11 cellular contexts compared by ENCODE assay signal in genomic region chr21:37006243-37006520, GRCh38. TPM values are rescaled to one million over a fixed set of nuclear protein-coding genes. Genes with fewer than 3 reads are reported as not detected.
DNase-seq lines count a peak whose midpoint lies in the region; FAIRE-seq and TF ChIP-seq lines count a peak whose summit lies in the region.
"Had no signal": no experiment of that assay in that cellular context is flagged by ENCODE, and none has a peak within 500 bp of the region (broad histone marks: within the 10 kb centered on the region; RNA-seq: fewer than 3 reads in every experiment).

No MANE protein-coding gene starts in this region.

- FAIRE-seq in endothelial cell of umbilical vein (lab: Jason Lieb, UNC) = no peak
- FAIRE-seq: colon had no signal

- CTCF ChIA-PET in BJ (lab: Yijun Ruan, JAX) = interaction anchor here (1.0 to 2.0 kb wide), 3 partner anchors 13 to 16 kb away, joined by 3 to 12 read pairs (median 4); no protein-coding TSS in a partner anchor
- CTCF ChIA-PET in endothelial cell of umbilical vein (lab: Charles Lee) = interaction anchor here (0.9 to 3.5 kb wide), 3 partner anchors 14 to 29 kb away, joined by 4 to 25 read pairs (median 14); no protein-coding TSS in a partner anchor

- TF ChIP-seq EP300 in ovary (IDR thresholded peaks at IDR 0.05) = no peak

- POLR2A ChIA-PET in BJ (lab: Charles Lee) = interaction anchor here (0.6 kb wide), 1 partner anchor 39 kb away, joined by 3 read pairs; no protein-coding TSS in a partner anchor
- POLR2A ChIA-PET in endothelial cell of umbilical vein (lab: Charles Lee) = no interaction called here

- no peak overlapping the region for H3K27ac ChIP-seq in endothelial cell of umbilical vein (ENCODE audit: insufficient read depth, low read depth, low read length)
- H3K27ac ChIP-seq in ovary = no peak overlapping the region

- H3K27me3 ChIP-seq in BJ (ENCODE audit: control insufficient read depth, insufficient read depth, low read length) = peaks cover 3% of the 10 kb centered on the region; the same call in 1 of the 2 replicates
- peaks cover 48% of the 10 kb centered on the region for H3K27me3 ChIP-seq in NT2/D1 (ENCODE audit: insufficient read depth, insufficient read length)
- H3K27me3 ChIP-seq in endothelial cell of umbilical vein (ENCODE audit: control insufficient read depth in 2 of 2, insufficient read depth in 2 of 2, low read length in 2 of 2) = peaks cover 26 to 32% of the 10 kb centered on the region in 2 experiments
- no peaks in the 10 kb centered on the region for H3K27me3 ChIP-seq in ovary

- TF ChIP-seq POLR2A in endothelial cell of umbilical vein (IDR thresholded peaks at IDR 0.05; ENCODE audit: low read depth, low read length) (no peak), ovary (IDR thresholded peaks at IDR 0.05) (no peak)

- peak overlapping the region; percentile 77 for H2AFZ ChIP-seq in endothelial cell of umbilical vein (ENCODE audit: low read depth, low read length)

- dilution Hi-C loops in endothelial cell of umbilical vein (cut with MboI; ENCODE audit: extremely low pct_ligation_motif_present, low sequenced_read_pairs) = no loop called here

- H3K9ac ChIP-seq in NT2/D1 (ENCODE audit: insufficient read length, low read depth) = peak overlapping the region; percentile 69
- H3K9ac ChIP-seq in endothelial cell of umbilical vein (replicated peaks; ENCODE audit: extremely low read depth, insufficient read depth, low read length) = no peak overlapping the region

- H3K9me3 ChIP-seq in NT2/D1 (ENCODE audit: insufficient read depth, low read length) (no peaks in the 10 kb centered on the region), endothelial cell of umbilical vein (replicated peaks; ENCODE audit: control insufficient read depth, insufficient read depth, low read length) (no peaks in the 10 kb centered on the region), ovary (no peaks in the 10 kb centered on the region)

- BruUV-seq in endothelial cell of umbilical vein (replicated peaks; lab: Mats Ljungman, UMichigan) = no TSS peak

- no peaks in the 10 kb centered on the region for H3K9me1 ChIP-seq in endothelial cell of umbilical vein (replicated peaks; ENCODE audit: control insufficient read depth, extremely low read depth, insufficient read depth, low read length)

- H3K4me1 ChIP-seq in NT2/D1 (ENCODE audit: insufficient read depth, insufficient read length) (peaks cover 6% of the 10 kb centered on the region), endothelial cell of umbilical vein (ENCODE audit: control insufficient read depth, extremely low read depth, insufficient read depth, low read length) (peaks cover 10% of the 10 kb centered on the region), ovary (ENCODE audit: insufficient read depth) (peaks cover 2% of the 10 kb centered on the region)

- TF ChIP-seq CTCF in BJ (IDR thresholded peaks at IDR 0.05; ENCODE audit: insufficient read depth, low read depth, low read length) (no peak), endothelial cell of umbilical vein (IDR thresholded peaks at IDR 0.05; ENCODE audit: extremely low read depth in 1 of 2, insufficient read depth in 1 of 2, low read depth in 1 of 2, low read length in 2 of 2) (no peak), ovary (IDR thresholded peaks at IDR 0.05) (no peak)

- H3K36me3 ChIP-seq in BJ (ENCODE audit: control insufficient read depth, insufficient read depth, low read length) = no peaks in the 10 kb centered on the region
- no peaks in the 10 kb centered on the region for H3K36me3 ChIP-seq in NT2/D1 (ENCODE audit: insufficient read depth, insufficient read length, low read length)
- no peaks in the 10 kb centered on the region for H3K36me3 ChIP-seq in endothelial cell of umbilical vein (ENCODE audit: control insufficient read depth in 2 of 2, extremely low read depth in 1 of 2, insufficient read depth in 2 of 2, low read length in 2 of 2)
- no peaks in the 10 kb centered on the region for H3K36me3 ChIP-seq in ovary

- WGBS in ovary, 3 donors = 0 to 1% (median 1%) methylated on average over 20 of the region's 20 CpGs

- DNase-seq in BJ (ENCODE audit: low read depth) (no peak), NT2/D1 (ENCODE audit: low read depth, low spot score) (no peak), endothelial cell of umbilical vein (ENCODE audit: low read depth, low spot score) (no peak), ovary (no peak), NCI-H2171 treated with DMSO at 0.1 percent for 48 hours (lab: John Stamatoyannopoulos, UW) (no peak), amygdala (lab: John Stamatoyannopoulos, UW) (no peak), NCI-H1436 (lab: John Stamatoyannopoulos, UW) (no peak), SIG-M5 (lab: John Stamatoyannopoulos, UW) (no peak)
- DNase-seq: MM.1S had no signal

- H3K79me2 ChIP-seq in endothelial cell of umbilical vein (ENCODE audit: control insufficient read depth, insufficient read depth, low read length) = no peaks in the 10 kb centered on the region

- H3K4me3 ChIP-seq in BJ (ENCODE audit: low read depth, low read length) = peak overlapping the region; percentile 43
- H3K4me3 ChIP-seq in NT2/D1 (ENCODE audit: insufficient read length, low read depth) = peak overlapping the region; percentile 66
- peak overlapping the region; percentile 14 to 23 (median 14) for H3K4me3 ChIP-seq in endothelial cell of umbilical vein (replicated peaks in 1 of 3; ENCODE audit: insufficient read depth in 1 of 3, low read depth in 1 of 3, low read length in 3 of 3)
- H3K4me3 ChIP-seq in ovary = peak overlapping the region; percentile 35

- intact Hi-C loops in endothelial cell of umbilical vein (cut with micrococcal nuclease) (loop anchor here (1.0 kb wide), 1 partner anchor 16 kb away; no protein-coding TSS in a partner anchor), ovary (cut with DNase I) (no loop called here)

- no peaks in the 10 kb centered on the region for H4K20me1 ChIP-seq in endothelial cell of umbilical vein (replicated peaks; ENCODE audit: control insufficient read depth, extremely low read depth, insufficient read depth, low read length)

- peak overlapping the region; percentile 47 for H3K4me2 ChIP-seq in endothelial cell of umbilical vein (ENCODE audit: insufficient read depth, low read length)

TF ChIP-seq in endothelial cell of umbilical vein, 7 proteins besides CTCF, POLR2A, EP300 and RAD21:
- peak; percentile 89 for TF ChIP-seq EZH2 (IDR thresholded peaks at IDR 0.05; ENCODE audit: borderline replicate concordance, low read depth, low read length, severe bottlenecking)
- TF ChIP-seq MYC (IDR thresholded peaks at IDR 0.05; ENCODE audit: low read depth, low read length) = no peak
- TF ChIP-seq GATA2 (IDR thresholded peaks at IDR 0.05; ENCODE audit: insufficient read depth, insufficient read length, low read depth, low read length) = no peak
- no peak for TF ChIP-seq POLR2AphosphoS5 (IDR thresholded peaks at IDR 0.05; ENCODE audit: insufficient read depth, low read depth, low read length)

RNA-seq across cellular contexts. Expression of gene RIPPLY3, which starts 0.3 kb away (rescaled TPM):
- 0.22 and 0.23 TPM in 2 replicates for polyA plus RNA-seq in BJ (2011; rRNA removed)
- polyA minus RNA-seq in BJ (2011; rRNA and poly(A)+ RNA removed) = not detected in 2 replicates
- total RNA-seq in endothelial cell of umbilical vein = not detected in 2 replicates
- polyA plus RNA-seq in endothelial cell of umbilical vein = 0.03 TPM in 1 of 2 replicates, not detected in the other
- polyA plus RNA-seq in endothelial cell of umbilical vein (2011; cell fraction: cytosol; rRNA removed) = not detected in 2 replicates
- not detected in 2 replicates for polyA plus RNA-seq in endothelial cell of umbilical vein (2011; cell fraction: nucleus; rRNA removed)
- polyA plus RNA-seq in endothelial cell of umbilical vein (2012) = not detected in 2 replicates
- polyA minus RNA-seq in endothelial cell of umbilical vein = not detected in 2 replicates
- not detected for polyA minus RNA-seq in endothelial cell of umbilical vein (2011; cell fraction: cytosol; rRNA and poly(A)+ RNA removed)
- polyA minus RNA-seq in endothelial cell of umbilical vein (2011; cell fraction: nucleus; rRNA and poly(A)+ RNA removed) = not detected in 2 replicates
- total RNA-seq in ovary = not detected
- not detected for polyA plus RNA-seq in ovary
- total RNA-seq: pulmonary artery endothelial cell had no signal

RNA-seq across cellular contexts. Expression of gene HLCS, which starts 39.7 kb away (rescaled TPM):
- polyA plus RNA-seq in BJ (2011; rRNA removed) (16.9 and 23.3 TPM in 2 replicates), endothelial cell of umbilical vein (4.4 and 6.7 TPM in 2 replicates), ovary (10 to 100 TPM in 1 of 2 donors, 1 to 10 TPM in 1; 4.0 to 12.4 TPM)
- polyA minus RNA-seq in BJ (2011; rRNA and poly(A)+ RNA removed) = 16.0 and 17.3 TPM in 2 replicates
- total RNA-seq in endothelial cell of umbilical vein (13.9 and 17.2 TPM in 2 replicates), ovary (10 to 100 TPM in 6 of 7 donors, 1 to 10 TPM in 1; 8.8 to 20.3 (median 12.6) TPM)
- 5.6 and 5.7 TPM in 2 replicates for polyA plus RNA-seq in endothelial cell of umbilical vein (2011; cell fraction: cytosol; rRNA removed)
- polyA plus RNA-seq in endothelial cell of umbilical vein (2011; cell fraction: nucleus; rRNA removed) = 12.2 and 14.4 TPM in 2 replicates
- polyA plus RNA-seq in endothelial cell of umbilical vein (2012) = 8.3 and 9.0 TPM in 2 replicates
- polyA minus RNA-seq in endothelial cell of umbilical vein = 14.4 and 20.2 TPM in 2 replicates
- 21.3 TPM for polyA minus RNA-seq in endothelial cell of umbilical vein (2011; cell fraction: cytosol; rRNA and poly(A)+ RNA removed)
- polyA minus RNA-seq in endothelial cell of umbilical vein (2011; cell fraction: nucleus; rRNA and poly(A)+ RNA removed) = 16.3 and 22.6 TPM in 2 replicates

Comparison
In these comparisons a context has a peak if more than half of its experiments do, and no peak if none do; other contexts are left out.
1. H3K4me3 ChIP-seq: peak in every context shown above with its lines; median percentile 66 in NT2/D1; 43 in BJ; 35 in ovary; 14 in endothelial cell of umbilical vein.